In the genomic region with DNA sequence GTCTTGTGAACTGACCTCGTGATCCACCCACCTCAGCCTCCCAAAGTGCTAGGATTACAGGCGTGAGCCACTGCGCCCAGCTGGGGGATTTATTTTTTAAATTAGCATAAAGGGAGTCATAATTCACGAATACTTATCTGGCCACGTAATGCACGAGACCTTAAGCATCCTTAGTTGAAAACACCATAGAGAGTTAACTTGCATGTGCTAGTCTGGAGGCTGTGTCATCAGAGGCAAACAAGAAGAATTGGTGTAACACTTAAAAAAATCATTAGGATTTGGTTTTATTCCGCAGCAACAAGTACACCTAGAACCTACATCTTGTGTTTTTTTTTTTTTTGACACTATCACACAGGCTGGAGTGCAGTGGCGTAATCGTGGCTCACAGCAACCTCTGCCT, we compare ENCODE assay signal across 20 cellular contexts.
"Had no signal": no experiment of that assay in that cellular context is flagged by ENCODE, and none has a peak within 500 bp of the region (broad histone marks: within the 10 kb centered on the region; RNA-seq: fewer than 3 reads in every experiment).

No MANE protein-coding gene starts in this region.

- H3K27ac Mint-ChIP-seq: immature natural killer cell; nephron progenitor cell; stimulated activated effector memory CD8-positive, alpha-beta T cell treated with anti-CD3 and anti-CD28 coated beads, Interleukin-12 subunit alpha, Interleukin-12 subunit beta, amount 100 ng/mL, for 72 hours; stimulated activated naive CD8-positive, alpha-beta T cell treated with anti-CD3 and anti-CD28 coated beads, Interleukin-15, Interleukin-2, amounts not matched to agents 100 ng/mL and 50 ng/mL, for 24 hours had no signal

- ATAC-seq: left cardiac atrium; left ventricle myocardium superior; naive thymus-derived CD4-positive, alpha-beta T cell; stimulated activated effector memory CD8-positive, alpha-beta T cell treated with anti-CD3 and anti-CD28 coated beads, Interleukin-12 subunit alpha, Interleukin-12 subunit beta, amount 100 ng/mL, for 72 hours; upper lobe of right lung had no signal

- H3K36me3 Mint-ChIP-seq: immature natural killer cell; stimulated activated effector memory CD8-positive, alpha-beta T cell treated with anti-CD3 and anti-CD28 coated beads, Interleukin-12 subunit alpha, Interleukin-12 subunit beta, amount 100 ng/mL, for 72 hours had no signal

- H3K9me3 ChIP-seq: colonic mucosa, esophagus muscularis mucosa, right atrium auricular region, tibial artery, upper lobe of right lung, vagina had no signal

- H3K27me3 ChIP-seq: colonic mucosa, esophagus muscularis mucosa, right atrium auricular region, tibial artery, upper lobe of right lung, vagina had no signal

- H3K36me3 ChIP-seq: colonic mucosa, right atrium auricular region, upper lobe of right lung, vagina had no signal

- H3K4me3 Mint-ChIP-seq: immature natural killer cell; naive thymus-derived CD4-positive, alpha-beta T cell; nephron progenitor cell; stimulated activated effector memory CD8-positive, alpha-beta T cell treated with anti-CD3 and anti-CD28 coated beads, Interleukin-12 subunit alpha, Interleukin-12 subunit beta, amount 100 ng/mL, for 72 hours; stimulated activated naive CD8-positive, alpha-beta T cell treated with anti-CD3 and anti-CD28 coated beads, Interleukin-15, Interleukin-2, amounts not matched to agents 100 ng/mL and 50 ng/mL, for 24 hours had no signal

- DNase-seq: colonic mucosa; dermis blood vessel endothelial cell; immature natural killer cell; kidney; left cardiac atrium; left ventricle myocardium superior; mesendoderm; naive thymus-derived CD4-positive, alpha-beta T cell; nephron progenitor cell; posterior cingulate gyrus; stimulated activated CD4-positive, alpha-beta T cell treated with anti-CD3 and anti-CD28 coated beads, Interleukin-4, amount 100 ng/mL, for 1 hour; stimulated activated CD8-positive, alpha-beta memory T cell treated with anti-CD3 and anti-CD28 coated beads, Interleukin-4, amount 100 ng/mL, for 48 hours; tibial artery; upper lobe of right lung had no signal

- H3K4me1 Mint-ChIP-seq: immature natural killer cell; stimulated activated effector memory CD8-positive, alpha-beta T cell treated with anti-CD3 and anti-CD28 coated beads, Interleukin-12 subunit alpha, Interleukin-12 subunit beta, amount 100 ng/mL, for 72 hours had no signal

- FAIRE-seq: kidney had no signal

- H3K9me3 Mint-ChIP-seq: immature natural killer cell; naive thymus-derived CD4-positive, alpha-beta T cell; nephron progenitor cell; stimulated activated effector memory CD8-positive, alpha-beta T cell treated with anti-CD3 and anti-CD28 coated beads, Interleukin-12 subunit alpha, Interleukin-12 subunit beta, amount 100 ng/mL, for 72 hours had no signal

- H3K4me3 ChIP-seq: colonic mucosa, esophagus muscularis mucosa, lung, right atrium auricular region, tibial artery, upper lobe of right lung, vagina had no signal

- H3K4me1 ChIP-seq: esophagus muscularis mucosa, right atrium auricular region, upper lobe of right lung had no signal

- H3K27ac ChIP-seq: esophagus muscularis mucosa, right atrium auricular region, tibial artery, upper lobe of right lung, vagina had no signal
